Comparison of ENCODE assay signal across 16 cellular contexts in the genomic region with DNA sequence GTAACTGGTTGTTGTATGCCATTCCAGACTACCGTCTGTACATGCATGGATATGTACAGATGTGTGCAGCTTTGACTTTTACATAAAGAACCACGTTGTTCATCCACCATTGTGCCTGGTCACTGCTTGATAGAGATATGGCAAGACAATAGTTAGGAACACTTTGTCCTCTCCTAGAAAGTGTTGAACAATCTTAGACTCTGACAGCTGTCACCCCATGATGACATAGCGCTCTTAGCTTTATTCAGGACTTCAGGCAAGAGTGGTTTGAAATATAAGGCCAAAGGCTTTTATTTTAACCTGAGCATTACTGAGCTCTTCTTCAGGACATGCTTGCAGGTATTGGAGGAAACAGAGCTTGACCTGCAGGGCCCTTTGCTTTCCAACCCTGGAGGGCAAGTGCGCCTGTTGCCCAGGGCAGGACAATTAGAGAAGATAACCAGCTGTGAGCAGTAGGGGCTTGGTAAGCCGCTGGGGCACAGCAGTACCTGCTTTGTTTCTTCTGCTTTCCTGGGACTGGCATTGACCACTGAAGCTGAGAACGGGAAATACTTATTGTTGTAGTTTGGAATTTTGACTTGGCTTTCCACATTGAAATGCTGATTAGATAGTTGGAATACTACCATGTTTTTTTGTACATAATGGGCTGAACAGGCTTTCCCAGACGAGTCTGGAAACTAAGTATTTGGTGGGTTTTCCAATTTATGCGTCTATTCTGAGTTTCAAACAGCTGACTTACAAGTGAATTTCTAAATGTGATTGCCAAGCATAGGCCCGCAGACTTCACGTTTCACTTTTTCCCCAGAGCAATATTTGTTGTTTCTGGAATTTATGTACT. TPM values are rescaled to one million over a fixed set of nuclear protein-coding genes. Genes with fewer than 3 reads are reported as not detected.
A peak's percentile ranks its signal among the peaks of the same experiment; 100 is the strongest.
DNase-seq lines count a peak whose midpoint lies in the region; ATAC-seq and TF ChIP-seq lines count a peak whose summit lies in the region.
"Had no signal": no experiment of that assay in that cellular context is flagged by ENCODE, and none has a peak within 500 bp of the region (broad histone marks: within the 10 kb centered on the region; RNA-seq: fewer than 3 reads in every experiment).

No MANE protein-coding gene starts in this region.

- DNase-seq in ELF-1 (ENCODE audit: low read depth, low spot score) (peak; percentile 51), left cardiac atrium (no peak), psoas muscle (no peak), HuH-7.5 (ENCODE audit: low spot score) (no peak), left lobe of liver (ENCODE audit: low spot score) (no peak)
- DNase-seq: activated CD4-positive, alpha-beta T cell treated with anti-CD3 and anti-CD28 coated beads, Interleukin-2, amount 50 U/mL, for 4 hours; activated effector memory CD4-positive, alpha-beta T cell treated with anti-CD3 and anti-CD28 coated beads, Interleukin-2, amount 50 U/mL, for 16 hours; DND-41; esophagus squamous epithelium; NCI-H1694; NCI-H774; stimulated activated CD4-positive, alpha-beta T cell treated with anti-CD3 and anti-CD28 coated beads, Interleukin-2, amount 100 ng/mL, for 48 hours had no signal

- intact Hi-C loops in left cardiac atrium (cut with DNase I) (no loop called here), psoas muscle (cut with DNase I) (loop anchor here in 1 of 2 donors (5.0 kb wide), 1 partner anchor 38 kb away; no protein-coding TSS in a partner anchor)

- 41 to 58% (median 46%) methylated on average over 10 of the region's 10 CpGs for WGBS in psoas muscle, 3 donors

- no peaks in the 10 kb centered on the region for H3K27me3 ChIP-seq in psoas muscle (ENCODE audit: insufficient read depth in 3 of 3, low read length in 2 of 3)
- H3K27me3 ChIP-seq: esophagus squamous epithelium had no signal

- H3K27ac ChIP-seq in angular gyrus (ENCODE audit: low read depth, low read length) (peak overlapping the region; percentile 2), psoas muscle (peak overlapping the region; percentile 51)
- H3K27ac ChIP-seq: RWPE1 had no signal

- no peaks in the 10 kb centered on the region for H3K9me3 ChIP-seq in psoas muscle
- H3K9me3 ChIP-seq: esophagus squamous epithelium had no signal

- ATAC-seq in left cardiac atrium, result peak; percentile 33 to 58
- peak; percentile 58 to 90 (median 86) for ATAC-seq in psoas muscle
- no peak for ATAC-seq in HG03045 (IDR thresholded peaks at IDR 0.05; ENCODE audit: unreplicated experiment)
- no peak for ATAC-seq in HG03442 (IDR thresholded peaks at IDR 0.05; ENCODE audit: unreplicated experiment)
- ATAC-seq in left lobe of liver, result no peak

- TF ChIP-seq CTCF in psoas muscle (IDR thresholded peaks at IDR 0.05), result no peak

- H3K36me3 ChIP-seq in psoas muscle (ENCODE audit: insufficient read depth in 1 of 2, low read depth in 1 of 2), result peaks cover 0 to 32% of the 10 kb centered on the region in 2 donors

- H3K4me1 ChIP-seq in psoas muscle, result peaks cover 36% of the 10 kb centered on the region

- H3K4me3 ChIP-seq in psoas muscle, result no peak overlapping the region
- H3K4me3 ChIP-seq: esophagus squamous epithelium had no signal

RNA-seq across cellular contexts. Expression of a gene that starts 51.1 kb away (rescaled TPM):
- total RNA-seq in left cardiac atrium (10 to 100 TPM; 20.9 to 30.5 TPM), psoas muscle (10 to 100 TPM; 16.4 to 22.8 (median 17.8) TPM), left lobe of liver (9.2 TPM)
- 10 to 100 TPM in 1 of 3 donors, 1 to 10 TPM in 2; 4.8 to 13.8 (median 6.2) TPM for polyA plus RNA-seq in psoas muscle

RNA-seq across cellular contexts. Expression of a gene that starts 59.6 kb away (rescaled TPM):
- 100 to 1,000 TPM; 337 to 408 TPM for total RNA-seq in left cardiac atrium
- 100 to 1,000 TPM; 170 to 259 (median 255) TPM for total RNA-seq in psoas muscle
- polyA plus RNA-seq in psoas muscle, result 100 to 1,000 TPM; 111 to 166 (median 125) TPM
- total RNA-seq in left lobe of liver, result 194 TPM

Comparison
In these comparisons a context has a peak if more than half of its experiments do, and no peak if none do; other contexts are left out.
1. ATAC-seq: peak in left cardiac atrium (2 of 2) and psoas muscle (4 of 4); none in HG03045 (single experiment), HG03442 (single experiment) and left lobe of liver (single experiment).